In the genomic region with DNA sequence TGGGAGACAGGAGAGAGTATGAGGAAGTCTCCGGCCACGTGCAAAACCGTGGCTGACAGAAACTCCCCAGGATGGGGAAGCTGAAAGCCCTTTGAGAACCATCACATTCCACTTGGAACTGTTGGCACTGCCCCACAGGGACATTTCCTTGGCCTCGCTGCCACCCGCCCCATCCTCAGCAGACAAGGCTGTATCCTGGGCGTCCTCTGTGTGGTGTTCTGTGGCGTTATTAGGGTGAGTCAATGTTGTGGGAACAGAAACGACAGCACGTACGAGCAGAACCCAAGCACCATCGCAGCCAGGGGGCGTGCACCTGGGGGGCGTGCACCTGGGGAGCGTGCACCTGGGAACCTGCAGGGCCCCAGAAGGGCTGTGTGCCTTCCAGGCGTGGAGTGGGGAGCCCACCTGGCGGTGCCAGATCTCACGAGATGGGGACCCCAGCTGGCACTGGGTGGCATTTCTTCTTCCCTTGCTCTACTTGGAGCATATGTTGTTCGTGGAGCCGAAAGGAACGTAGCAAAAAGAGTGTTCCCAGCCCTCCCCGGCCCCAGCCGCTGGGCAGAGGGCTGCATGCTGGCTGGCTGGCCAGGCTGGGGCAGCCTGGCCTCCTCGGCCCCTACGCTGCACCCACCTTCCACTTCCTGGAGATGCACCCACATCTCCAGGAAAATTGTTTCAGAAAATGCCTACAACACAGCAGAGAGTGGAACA, we compare ENCODE assay signal across 10 cellular contexts. TPM values are rescaled to one million over a fixed set of nuclear protein-coding genes. Genes with fewer than 3 reads are reported as not detected.
A peak's percentile ranks its signal among the peaks of the same experiment; 100 is the strongest.
DNase-seq lines count a peak whose midpoint lies in the region; ATAC-seq and TF ChIP-seq lines count a peak whose summit lies in the region.
"Had no signal": no experiment of that assay in that cellular context is flagged by ENCODE, and none has a peak within 500 bp of the region (broad histone marks: within the 10 kb centered on the region; RNA-seq: fewer than 3 reads in every experiment).

No MANE protein-coding gene starts in this region.

- H3K27ac ChIP-seq in right cardiac atrium (ENCODE audit: low read length) (no peak overlapping the region), upper lobe of left lung (peak overlapping the region; percentile 66 to 83 (median 82))

- WGBS in right cardiac atrium: 57% methylated on average over 24 of the region's 24 CpGs
- 45 to 62% methylated on average over 24 of the region's 24 CpGs for WGBS in upper lobe of left lung, 2 donors

- peak; percentile 14 for DNase-seq in activated naive CD4-positive, alpha-beta T cell treated with anti-CD3 and anti-CD28 coated beads for 36 hours
- no peak for DNase-seq in activated naive CD4-positive, alpha-beta T cell treated with anti-CD3 and anti-CD28 coated beads, Interleukin-2, amount 10 ng/mL, durations not matched to agents 7 days and 5 days
- DNase-seq in right cardiac atrium: peak in 1 of 3 donors; percentile 67
- DNase-seq in upper lobe of left lung: peak in 1 of 2 donors; percentile 73
- no peak for DNase-seq in activated CD4-positive, alpha-beta T cell treated with anti-CD3 and anti-CD28 coated beads, Interleukin-2, amount 10 ng/mL, durations not matched to agents 7 days and 5 days
- DNase-seq in Calu3: no peak
- DNase-seq: islet precursor cell had no signal

- no peak overlapping the region for H3K27ac Mint-ChIP-seq in activated naive CD4-positive, alpha-beta T cell treated with anti-CD3 and anti-CD28 coated beads for 36 hours
- no peak overlapping the region for H3K27ac Mint-ChIP-seq in activated naive CD4-positive, alpha-beta T cell treated with anti-CD3 and anti-CD28 coated beads, Interleukin-2, amount 10 ng/mL, durations not matched to agents 7 days and 5 days
- H3K27ac Mint-ChIP-seq in activated CD4-positive, alpha-beta T cell treated with anti-CD3 and anti-CD28 coated beads, Interleukin-2, amount 10 ng/mL, durations not matched to agents 7 days and 5 days: no peak overlapping the region
- H3K27ac Mint-ChIP-seq in Calu3 (ENCODE audit: unreplicated experiment): no peak overlapping the region

- TF ChIP-seq EP300 in upper lobe of left lung (IDR thresholded peaks at IDR 0.05): no peak

- intact Hi-C loops in activated naive CD4-positive, alpha-beta T cell treated with anti-CD3 and anti-CD28 coated beads for 36 hours (cut with micrococcal nuclease): no loop called here
- intact Hi-C loops in right cardiac atrium (cut with DNase I): no loop called here
- intact Hi-C loops in Calu3 (cut with micrococcal nuclease; ENCODE audit: unreplicated experiment): no loop called here

- CTCF ChIA-PET in activated naive CD4-positive, alpha-beta T cell treated with anti-CD3 and anti-CD28 coated beads for 36 hours (lab: Charles Lee): interaction anchor here (0.5 kb wide), 1 partner anchor 47 kb away, joined by 6 read pairs; no protein-coding TSS in a partner anchor
- CTCF ChIA-PET in activated naive CD4-positive, alpha-beta T cell treated with anti-CD3 and anti-CD28 coated beads, Interleukin-2, amount 10 ng/mL, durations not matched to agents 7 days and 5 days (lab: Charles Lee): interaction anchor here (1.0 kb wide), 1 partner anchor 227 kb away, joined by 3 read pairs; no protein-coding TSS in a partner anchor
- CTCF ChIA-PET in activated CD4-positive, alpha-beta T cell treated with anti-CD3 and anti-CD28 coated beads, Interleukin-2, amount 10 ng/mL, durations not matched to agents 7 days and 5 days (lab: Charles Lee): interaction anchor here (0.7 kb wide), 1 partner anchor 39 kb away, joined by 3 read pairs; no protein-coding TSS in a partner anchor
- CTCF ChIA-PET in Calu3 (lab: Charles Lee): no interaction called here

- no peaks in the 10 kb centered on the region for H3K36me3 Mint-ChIP-seq in activated naive CD4-positive, alpha-beta T cell treated with anti-CD3 and anti-CD28 coated beads for 36 hours (ENCODE audit: low read depth)
- H3K36me3 Mint-ChIP-seq in activated naive CD4-positive, alpha-beta T cell treated with anti-CD3 and anti-CD28 coated beads, Interleukin-2, amount 10 ng/mL, durations not matched to agents 7 days and 5 days: no peaks in the 10 kb centered on the region
- no peaks in the 10 kb centered on the region for H3K36me3 Mint-ChIP-seq in activated CD4-positive, alpha-beta T cell treated with anti-CD3 and anti-CD28 coated beads, Interleukin-2, amount 10 ng/mL, durations not matched to agents 7 days and 5 days (ENCODE audit: low read depth)
- peaks cover under 1% of the 10 kb centered on the region for H3K36me3 Mint-ChIP-seq in Calu3 (ENCODE audit: insufficient read depth, unreplicated experiment)

- no peak overlapping the region for H3K4me3 ChIP-seq in right cardiac atrium (ENCODE audit: low read length)
- no peak overlapping the region for H3K4me3 ChIP-seq in upper lobe of left lung

- BruUV-seq in Calu3 (replicated peaks; lab: Mats Ljungman, UMichigan): no TSS peak

- peaks cover 6% of the 10 kb centered on the region for H3K4me1 Mint-ChIP-seq in activated naive CD4-positive, alpha-beta T cell treated with anti-CD3 and anti-CD28 coated beads for 36 hours (ENCODE audit: low read depth)
- peaks cover 13% of the 10 kb centered on the region for H3K4me1 Mint-ChIP-seq in activated naive CD4-positive, alpha-beta T cell treated with anti-CD3 and anti-CD28 coated beads, Interleukin-2, amount 10 ng/mL, durations not matched to agents 7 days and 5 days
- peaks cover 14% of the 10 kb centered on the region for H3K4me1 Mint-ChIP-seq in activated CD4-positive, alpha-beta T cell treated with anti-CD3 and anti-CD28 coated beads, Interleukin-2, amount 10 ng/mL, durations not matched to agents 7 days and 5 days
- no peaks in the 10 kb centered on the region for H3K4me1 Mint-ChIP-seq in Calu3 (ENCODE audit: low read depth, unreplicated experiment)

- POLR2A ChIA-PET in activated CD4-positive, alpha-beta T cell treated with anti-CD3 and anti-CD28 coated beads, Interleukin-2, amount 10 ng/mL, durations not matched to agents 7 days and 5 days (lab: Charles Lee): no interaction called here

- H3K9me3 Mint-ChIP-seq in activated naive CD4-positive, alpha-beta T cell treated with anti-CD3 and anti-CD28 coated beads for 36 hours: no peaks in the 10 kb centered on the region
- no peaks in the 10 kb centered on the region for H3K9me3 Mint-ChIP-seq in activated naive CD4-positive, alpha-beta T cell treated with anti-CD3 and anti-CD28 coated beads, Interleukin-2, amount 10 ng/mL, durations not matched to agents 7 days and 5 days
- H3K9me3 Mint-ChIP-seq in activated CD4-positive, alpha-beta T cell treated with anti-CD3 and anti-CD28 coated beads, Interleukin-2, amount 10 ng/mL, durations not matched to agents 7 days and 5 days: no peaks in the 10 kb centered on the region
- H3K9me3 Mint-ChIP-seq in Calu3 (ENCODE audit: low read depth, unreplicated experiment): no peaks in the 10 kb centered on the region

- no peaks in the 10 kb centered on the region for H3K36me3 ChIP-seq in upper lobe of left lung

- no peak overlapping the region for H3K4me3 Mint-ChIP-seq in activated naive CD4-positive, alpha-beta T cell treated with anti-CD3 and anti-CD28 coated beads for 36 hours
- no peak overlapping the region for H3K4me3 Mint-ChIP-seq in activated naive CD4-positive, alpha-beta T cell treated with anti-CD3 and anti-CD28 coated beads, Interleukin-2, amount 10 ng/mL, durations not matched to agents 7 days and 5 days
- no peak overlapping the region for H3K4me3 Mint-ChIP-seq in activated CD4-positive, alpha-beta T cell treated with anti-CD3 and anti-CD28 coated beads, Interleukin-2, amount 10 ng/mL, durations not matched to agents 7 days and 5 days
- no peak overlapping the region for H3K4me3 Mint-ChIP-seq in Calu3 (ENCODE audit: low read depth, unreplicated experiment)

- ATAC-seq in right cardiac atrium (peak; percentile 39 to 54), upper lobe of left lung (ENCODE audit: low FRiP score in 2 of 2) (peak; percentile 45 to 74), HG03442 (IDR thresholded peaks at IDR 0.05; ENCODE audit: unreplicated experiment) (no peak)

- no peaks in the 10 kb centered on the region for H3K9me3 ChIP-seq in right cardiac atrium (ENCODE audit: control insufficient read depth, low read length)
- H3K9me3 ChIP-seq in upper lobe of left lung: no peaks in the 10 kb centered on the region

- H3K4me1 ChIP-seq in right cardiac atrium (ENCODE audit: control insufficient read depth, insufficient read depth, low read length) (no peaks in the 10 kb centered on the region), upper lobe of left lung (peaks cover 9 to 25% (median 13%) of the 10 kb centered on the region in 4 donors)

- peak in 2 of 6 experiments; percentile 7 to 9 for TF ChIP-seq CTCF in upper lobe of left lung (IDR thresholded peaks at IDR 0.05)
- no peak for TF ChIP-seq CTCF in Calu3 (IDR thresholded peaks at IDR 0.05; ENCODE audit: unreplicated experiment)

- TF ChIP-seq POLR2A in Raji (IDR thresholded peaks at IDR 0.05; ENCODE audit: insufficient read depth, low read depth, low read length): peak; percentile 31; the same call in 1 of the 2 replicates
- TF ChIP-seq POLR2A in upper lobe of left lung (IDR thresholded peaks at IDR 0.05): no peak

- peaks cover 2% of the 10 kb centered on the region for H3K27me3 Mint-ChIP-seq in activated naive CD4-positive, alpha-beta T cell treated with anti-CD3 and anti-CD28 coated beads for 36 hours (ENCODE audit: low read depth)
- H3K27me3 Mint-ChIP-seq in activated naive CD4-positive, alpha-beta T cell treated with anti-CD3 and anti-CD28 coated beads, Interleukin-2, amount 10 ng/mL, durations not matched to agents 7 days and 5 days: peaks cover 40% of the 10 kb centered on the region
- H3K27me3 Mint-ChIP-seq in activated CD4-positive, alpha-beta T cell treated with anti-CD3 and anti-CD28 coated beads, Interleukin-2, amount 10 ng/mL, durations not matched to agents 7 days and 5 days: peaks cover 6% of the 10 kb centered on the region
- H3K27me3 Mint-ChIP-seq in Calu3 (ENCODE audit: unreplicated experiment): peaks cover 33% of the 10 kb centered on the region

- H3K27me3 ChIP-seq in right cardiac atrium (ENCODE audit: control insufficient read depth, insufficient read depth) (no peaks in the 10 kb centered on the region), upper lobe of left lung (no peaks in the 10 kb centered on the region)
- H3K27me3 ChIP-seq: dorsolateral prefrontal cortex had no signal

RNA-seq across cellular contexts. Expression of a gene that starts 35.4 kb away (rescaled TPM):
- under 1 TPM; 0.10 to 0.15 TPM for total RNA-seq in activated naive CD4-positive, alpha-beta T cell treated with anti-CD3 and anti-CD28 coated beads for 36 hours
- total RNA-seq in right cardiac atrium: 1 to 10 TPM; 2.5 to 4.9 (median 3.2) TPM
- 1.0 TPM for polyA plus RNA-seq in right cardiac atrium
- total RNA-seq in upper lobe of left lung: 10 to 100 TPM in 4 of 6 donors, 1 to 10 TPM in 2; 8.7 to 36.7 (median 15.9) TPM
- under 1 TPM; 0.02 to 0.04 TPM for total RNA-seq in activated CD4-positive, alpha-beta T cell treated with anti-CD3 and anti-CD28 coated beads, Interleukin-2, amount 10 ng/mL, durations not matched to agents 7 days and 5 days
- 0.39 and 0.50 TPM in 2 replicates for total RNA-seq in Calu3 (2022)
